In the genomic region with DNA sequence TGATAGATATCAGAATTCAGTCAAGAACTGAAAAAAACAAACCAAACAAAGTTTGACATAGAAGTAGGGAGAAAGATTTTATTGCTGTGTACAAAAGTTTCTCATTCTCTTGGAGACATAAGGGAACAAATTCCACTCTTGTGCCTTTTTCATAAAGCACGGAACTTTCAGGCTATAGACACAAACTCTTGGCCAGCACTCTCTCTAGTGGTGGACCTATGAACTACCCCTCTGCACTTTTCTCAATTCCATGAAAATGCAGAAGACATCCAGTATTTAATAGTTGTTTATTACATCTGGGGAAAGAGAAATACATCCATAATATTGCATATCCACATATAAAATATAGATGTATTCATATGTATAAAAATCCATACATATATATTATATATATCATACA, we compare ENCODE assay signal across 8 cellular contexts.
A peak's percentile ranks its signal among the peaks of the same experiment; 100 is the strongest.
DNase-seq lines count a peak whose midpoint lies in the region; ATAC-seq, FAIRE-seq and TF ChIP-seq lines count a peak whose summit lies in the region.

No MANE protein-coding gene starts in this region.

- no peak overlapping the region for H3K4me2 ChIP-seq in HepG2 (ENCODE audit: low read depth, low read length)

- 0% methylated on average over 1 of the region's 1 CpG for WGBS in HepG2 (ENCODE audit: low lambda C conversion rate)

- POLR2A ChIA-PET in HepG2 (lab: Yijun Ruan, JAX): no interaction called here

- peak; percentile 86 for TF ChIP-seq CTCF in LNCaP clone FGC (IDR thresholded peaks at IDR 0.05; ENCODE audit: control insufficient read depth, extremely low read depth, insufficient read depth)
- TF ChIP-seq CTCF in breast epithelium (IDR thresholded peaks at IDR 0.05): peak; percentile 57 to 64 (median 60)
- no peak for TF ChIP-seq CTCF in HepG2 (CRISPR knock-in tag; IDR thresholded peaks at IDR 0.05)

- ATAC-seq in HepG2 (no peak), GM21723 (IDR thresholded peaks at IDR 0.05; ENCODE audit: unreplicated experiment) (no peak), GM21576 (IDR thresholded peaks at IDR 0.05; ENCODE audit: unreplicated experiment) (no peak)

- H2AFZ ChIP-seq in HepG2 (ENCODE audit: low read length): no peak overlapping the region

- DNase-seq in NCI-H146 (lab: John Stamatoyannopoulos, UW) (peak; percentile 33), NCI-H146 treated with DMSO at 0.1 percent for 48 hours (lab: John Stamatoyannopoulos, UW; ENCODE audit: unreplicated experiment) (no peak), LNCaP clone FGC (ENCODE audit: low read depth) (no peak), breast epithelium (ENCODE audit: low spot score in 2 of 2) (no peak), HepG2 (ENCODE audit: low spot score) (no peak), NCI-H82 treated with DMSO at 0.1 percent for 48 hours (lab: John Stamatoyannopoulos, UW; ENCODE audit: unreplicated experiment) (no peak)

- H3K9ac ChIP-seq in HepG2 (ENCODE audit: insufficient read depth, low read depth, low read length): no peak overlapping the region

- H3K27ac ChIP-seq in breast epithelium (no peak overlapping the region), HepG2 (ENCODE audit: extremely low read length, insufficient read depth, low read length) (no peak overlapping the region)

- intact Hi-C loops in breast epithelium (cut with DNase I; ENCODE audit: low total_unique reads): no loop called here
- intact Hi-C loops in HepG2 (cut with micrococcal nuclease; ENCODE audit: unreplicated experiment): loop anchor here (5.0 kb wide), 1 partner anchor 1138 kb away; no protein-coding TSS in a partner anchor

- no TSS peak for BruUV-seq in HepG2 (replicated peaks; lab: Mats Ljungman, UMichigan)

- TF ChIP-seq EP300 in HepG2 (IDR thresholded peaks at IDR 0.05; ENCODE audit: low read depth in 2 of 2, low read length in 2 of 2): no peak
- no peak for TF ChIP-seq EP300 in HepG2 (CRISPR knock-in tag; IDR thresholded peaks at IDR 0.05; ENCODE audit: borderline replicate concordance)

- CTCF ChIA-PET in HepG2 (lab: Yijun Ruan, JAX; ENCODE audit: low intra/inter-chr PET ratio, low total read pairs): no interaction called here

- H3K79me2 ChIP-seq in HepG2 (ENCODE audit: insufficient read depth, low read length): no peaks in the 10 kb centered on the region

- TF ChIP-seq POLR2A in breast epithelium (IDR thresholded peaks at IDR 0.05): no peak
- TF ChIP-seq POLR2A in HepG2 (IDR thresholded peaks at IDR 0.05; ENCODE audit: insufficient read depth in 1 of 2, low read depth in 2 of 2, low read length in 2 of 2): no peak

- H3K4me1 ChIP-seq in breast epithelium: peaks cover 0 to 4% of the 10 kb centered on the region in 2 donors
- H3K4me1 ChIP-seq in HepG2 (ENCODE audit: insufficient read depth, low read length): no peaks in the 10 kb centered on the region

- TF ChIP-seq RAD21 in HepG2 (CRISPR knock-in tag; IDR thresholded peaks at IDR 0.05): no peak

- H3K36me3 ChIP-seq in breast epithelium: no peaks in the 10 kb centered on the region
- H3K36me3 ChIP-seq in HepG2 (replicated peaks in 1 of 2; ENCODE audit: control insufficient read depth in 1 of 2, insufficient read depth in 2 of 2, low read length in 2 of 2): no peaks in the 10 kb centered on the region

- H3K9me3 ChIP-seq in breast epithelium (no peaks in the 10 kb centered on the region), HepG2 (ENCODE audit: low read length) (peaks cover 56% of the 10 kb centered on the region)

- H4K20me1 ChIP-seq in HepG2 (ENCODE audit: insufficient read depth, low read length): no peaks in the 10 kb centered on the region

- no peak for FAIRE-seq in HepG2 (lab: Jason Lieb, UNC)

- in situ Hi-C loops in HepG2 (cut with HindIII; ENCODE audit: extremely low pct_ligation_motif_present, low pct_unique_long_range_greater_than_20kb): loop anchor here (25.0 kb wide), 2 partner anchors 108 to 1133 kb away; no protein-coding TSS in a partner anchor

- H3K27me3 ChIP-seq in breast epithelium (no peaks in the 10 kb centered on the region), HepG2 (ENCODE audit: control insufficient read depth in 1 of 2, insufficient read depth in 2 of 2, low read length in 2 of 2) (no peaks in the 10 kb centered on the region)

- no peak overlapping the region for H3K4me3 ChIP-seq in LNCaP clone FGC (ENCODE audit: low read depth, low read length)
- no peak overlapping the region for H3K4me3 ChIP-seq in breast epithelium
- H3K4me3 ChIP-seq in HepG2 (replicated peaks in 1 of 3; ENCODE audit: insufficient read depth in 1 of 3, low read depth in 2 of 3, low read length in 3 of 3): no peak overlapping the region

TF ChIP-seq in HepG2, 621 proteins besides CTCF, POLR2A, EP300 and RAD21:
- TF ChIP-seq, protein P1, sequence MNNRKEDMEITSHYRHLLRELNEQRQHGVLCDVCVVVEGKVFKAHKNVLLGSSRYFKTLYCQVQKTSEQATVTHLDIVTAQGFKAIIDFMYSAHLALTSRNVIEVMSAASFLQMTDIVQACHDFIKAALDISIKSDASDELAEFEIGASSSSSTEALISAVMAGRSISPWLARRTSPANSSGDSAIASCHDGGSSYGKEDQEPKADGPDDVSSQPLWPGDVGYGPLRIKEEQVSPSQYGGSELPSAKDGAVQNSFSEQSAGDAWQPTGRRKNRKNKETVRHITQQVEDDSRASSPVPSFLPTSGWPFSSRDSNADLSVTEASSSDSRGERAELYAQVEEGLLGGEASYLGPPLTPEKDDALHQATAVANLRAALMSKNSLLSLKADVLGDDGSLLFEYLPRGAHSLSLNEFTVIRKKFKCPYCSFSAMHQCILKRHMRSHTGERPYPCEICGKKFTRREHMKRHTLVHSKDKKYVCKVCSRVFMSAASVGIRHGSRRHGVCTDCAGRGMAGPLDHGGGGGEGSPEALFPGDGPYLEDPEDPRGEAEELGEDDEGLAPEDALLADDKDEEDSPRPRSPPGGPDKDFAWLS (CRISPR knock-in tag; IDR thresholded peaks at IDR 0.05; ENCODE audit: borderline replicate concordance): no peak
- no peak for TF ChIP-seq RXRB (CRISPR knock-in tag; IDR thresholded peaks at IDR 0.05; ENCODE audit: borderline replicate concordance)
- TF ChIP-seq SMC3 (IDR thresholded peaks at IDR 0.05; ENCODE audit: low read length): peak; percentile 24; the same call in 1 of the 2 replicates
- TF ChIP-seq STAG1 (CRISPR knock-in tag; IDR thresholded peaks at IDR 0.05): peak; percentile 32
TF ChIP-seq in HepG2: peak in this region for 2.
